In genomic region chr17:5097101-5097834, GRCh38 we compare ENCODE assay signal across 8 cellular contexts. TPM values are rescaled to one million over a fixed set of nuclear protein-coding genes. Genes with fewer than 3 reads are reported as not detected.
DNase-seq lines count a peak whose midpoint lies in the region; ATAC-seq and TF ChIP-seq lines count a peak whose summit lies in the region.

No MANE protein-coding gene starts in this region.

- H3K9me3 Mint-ChIP-seq in IgD-negative memory B cell = peaks cover 10 to 26% (median 23%) of the 10 kb centered on the region in 3 donors

- POLR2A ChIA-PET in PC-9 (lab: Charles Lee; ENCODE audit: unreplicated experiment) = no interaction called here

- H3K36me3 ChIP-seq in PC-9 (ENCODE audit: low read depth) = no peaks in the 10 kb centered on the region
- H3K36me3 ChIP-seq in HAP-1 (replicated peaks) = no peaks in the 10 kb centered on the region

- intact Hi-C loops in PC-9 (cut with micrococcal nuclease; ENCODE audit: unreplicated experiment) = no loop called here

- no peak overlapping the region for H3K4me2 ChIP-seq in PC-9

- H3K27me3 ChIP-seq in PC-9 (ENCODE audit: insufficient read depth, low read depth) (peaks cover 12% of the 10 kb centered on the region; the same call in 1 of the 2 replicates), HAP-1 (ENCODE audit: low read depth) (no peaks in the 10 kb centered on the region)

- no peaks in the 10 kb centered on the region for H4K20me1 ChIP-seq in PC-9 (ENCODE audit: insufficient read depth)

- no peak for ATAC-seq in HG02852 (IDR thresholded peaks at IDR 0.05; ENCODE audit: unreplicated experiment)

- H3K27ac Mint-ChIP-seq in IgD-negative memory B cell = peak overlapping the region in 2 of 3 donors; percentile 68 to 80

- CTCF ChIA-PET in PC-9 (lab: Charles Lee) = interaction anchor here (0.6 kb wide), 1 partner anchor 432 kb away, joined by 3 read pairs; no protein-coding TSS in a partner anchor

- H3K79me2 ChIP-seq in PC-9 (ENCODE audit: low read depth) = no peaks in the 10 kb centered on the region

- no peaks in the 10 kb centered on the region for H3K9me2 ChIP-seq in PC-9 (ENCODE audit: insufficient read depth)

- peak overlapping the region; percentile 79 to 93 (median 89) for H3K4me3 Mint-ChIP-seq in IgD-negative memory B cell

- in situ Hi-C loops in HAP-1 (cut with MboI; ENCODE audit: low sequenced_read_pairs) = no loop called here

- peaks cover 2 to 5% (median 4%) of the 10 kb centered on the region in 3 donors for H3K4me1 Mint-ChIP-seq in IgD-negative memory B cell

- BruUV-seq in PC-9 (replicated peaks; lab: Mats Ljungman, UMichigan) = no TSS peak

- DNase-seq in activated CD8-positive, alpha-beta memory T cell treated with anti-CD3 and anti-CD28 coated beads, Interleukin-2, amount 50 U/mL, for 4 hours = peak; percentile 56
- DNase-seq in iPS DF 19.7 (ENCODE audit: low read depth, low spot score) (peak; percentile 75), skeletal muscle cell (ENCODE audit: low read depth) (no peak), HCEC 1CT (no peak), PC-9 (no peak), HAP-1 (ENCODE audit: low spot score in 2 of 2) (no peak)

- H3K36me3 Mint-ChIP-seq in IgD-negative memory B cell = peaks cover 5% of the 10 kb centered on the region

- no peak for TF ChIP-seq CTCF in PC-9 (conservative IDR thresholded peaks at IDR 0.05)

- peak overlapping the region; percentile 22 for H3K4me3 ChIP-seq in skeletal muscle cell (ENCODE audit: low read depth, low read length)
- H3K4me3 ChIP-seq in PC-9 = no peak overlapping the region
- no peak overlapping the region for H3K4me3 ChIP-seq in HAP-1

- no peaks in the 10 kb centered on the region for H3F3A ChIP-seq in PC-9 (ENCODE audit: insufficient read depth, low read depth)

- no peak overlapping the region for H2AFZ ChIP-seq in PC-9

- no peak overlapping the region for H3K27ac ChIP-seq in PC-9

- peaks cover 4% of the 10 kb centered on the region for H3K27me3 Mint-ChIP-seq in IgD-negative memory B cell

- H3K4me1 ChIP-seq in PC-9 (replicated peaks; ENCODE audit: insufficient read depth) (no peaks in the 10 kb centered on the region), HAP-1 (no peaks in the 10 kb centered on the region)

- H3K9me3 ChIP-seq in PC-9 (ENCODE audit: insufficient read depth, low read depth) = peaks cover 55% of the 10 kb centered on the region
- peaks cover 28% of the 10 kb centered on the region for H3K9me3 ChIP-seq in HAP-1

RNA-seq across cellular contexts. Expression of gene ZNF232, which starts 14.4 kb away (rescaled TPM):
- polyA plus RNA-seq in IgD-negative memory B cell = 11.7 TPM
- 10.3 TPM in 2 replicates for total RNA-seq in PC-9 (2021)

RNA-seq across cellular contexts. Expression of gene USP6, which starts 18.6 kb away (rescaled TPM):
- polyA plus RNA-seq in IgD-negative memory B cell = 0.05 TPM
- 0.11 TPM in 1 of 2 replicates, not detected in the other for total RNA-seq in PC-9 (2021)

RNA-seq across cellular contexts. Expression of gene ZFP3, which starts 19.0 kb away (rescaled TPM):
- 1.4 TPM for polyA plus RNA-seq in IgD-negative memory B cell
- 2.3 and 4.5 TPM in 2 replicates for total RNA-seq in PC-9 (2021)

Comparison
In these comparisons a context has a peak if more than half of its experiments do, and no peak if none do; other contexts are left out.
1. DNase-seq: peak in activated CD8-positive, alpha-beta memory T cell treated with anti-CD3 and anti-CD28 coated beads, Interleukin-2, amount 50 U/mL, for 4 hours (single experiment) and iPS DF 19.7 (single experiment); none in skeletal muscle cell (single experiment), HCEC 1CT (single experiment), PC-9 (0 of 2) and HAP-1 (0 of 2).